ENCODE assay signal across 1 cellular context in the genomic region with DNA sequence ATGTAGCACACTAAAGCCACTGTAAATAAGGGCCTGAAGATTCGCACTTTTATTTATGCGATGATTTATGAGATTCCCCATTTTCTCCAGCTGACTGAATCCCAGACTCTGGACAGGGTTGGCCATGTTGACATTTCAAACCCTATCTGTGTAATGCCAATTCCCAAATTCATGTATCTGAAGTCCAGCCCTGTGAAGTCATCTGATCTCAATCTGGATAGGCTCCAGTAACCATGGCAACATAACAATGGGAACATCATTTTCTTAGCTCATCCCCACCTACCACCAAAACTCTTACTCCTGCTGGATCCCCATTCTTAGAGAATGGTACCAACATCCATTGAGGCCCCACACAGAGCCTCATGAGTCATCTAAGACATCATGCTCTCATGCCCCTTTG.
TF ChIP-seq lines count a peak whose summit lies in the region.

No MANE protein-coding gene starts in this region.

TF ChIP-seq in HepG2, 621 proteins besides CTCF, POLR2A, EP300 and RAD21:
- TF ChIP-seq, protein P1, sequence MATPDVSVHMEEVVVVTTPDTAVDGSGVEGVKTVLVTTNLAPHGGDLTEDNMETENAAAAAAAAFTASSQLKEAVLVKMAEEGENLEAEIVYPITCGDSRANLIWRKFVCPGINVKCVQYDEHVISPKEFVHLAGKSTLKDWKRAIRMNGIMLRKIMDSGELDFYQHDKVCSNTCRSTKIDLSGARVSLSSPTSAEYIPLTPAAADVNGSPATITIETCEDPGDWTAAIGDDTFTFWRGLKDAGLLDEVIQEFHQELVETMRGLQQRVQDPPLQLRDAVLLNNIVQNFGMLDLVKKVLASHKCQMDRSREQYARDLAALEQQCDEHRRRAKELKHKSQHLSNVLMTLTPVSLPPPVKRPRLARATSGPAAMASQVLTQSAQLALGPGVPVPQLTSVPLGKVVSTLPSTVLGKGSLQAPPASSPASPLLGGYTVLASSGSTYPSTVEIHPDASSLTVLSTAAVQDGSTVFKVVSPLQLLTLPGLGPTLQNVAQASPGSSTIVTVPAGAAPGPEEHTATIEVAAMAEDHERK (CRISPR knock-in tag; IDR thresholded peaks at IDR 0.05; ENCODE audit: low read depth): no peak
- TF ChIP-seq, protein P2, sequence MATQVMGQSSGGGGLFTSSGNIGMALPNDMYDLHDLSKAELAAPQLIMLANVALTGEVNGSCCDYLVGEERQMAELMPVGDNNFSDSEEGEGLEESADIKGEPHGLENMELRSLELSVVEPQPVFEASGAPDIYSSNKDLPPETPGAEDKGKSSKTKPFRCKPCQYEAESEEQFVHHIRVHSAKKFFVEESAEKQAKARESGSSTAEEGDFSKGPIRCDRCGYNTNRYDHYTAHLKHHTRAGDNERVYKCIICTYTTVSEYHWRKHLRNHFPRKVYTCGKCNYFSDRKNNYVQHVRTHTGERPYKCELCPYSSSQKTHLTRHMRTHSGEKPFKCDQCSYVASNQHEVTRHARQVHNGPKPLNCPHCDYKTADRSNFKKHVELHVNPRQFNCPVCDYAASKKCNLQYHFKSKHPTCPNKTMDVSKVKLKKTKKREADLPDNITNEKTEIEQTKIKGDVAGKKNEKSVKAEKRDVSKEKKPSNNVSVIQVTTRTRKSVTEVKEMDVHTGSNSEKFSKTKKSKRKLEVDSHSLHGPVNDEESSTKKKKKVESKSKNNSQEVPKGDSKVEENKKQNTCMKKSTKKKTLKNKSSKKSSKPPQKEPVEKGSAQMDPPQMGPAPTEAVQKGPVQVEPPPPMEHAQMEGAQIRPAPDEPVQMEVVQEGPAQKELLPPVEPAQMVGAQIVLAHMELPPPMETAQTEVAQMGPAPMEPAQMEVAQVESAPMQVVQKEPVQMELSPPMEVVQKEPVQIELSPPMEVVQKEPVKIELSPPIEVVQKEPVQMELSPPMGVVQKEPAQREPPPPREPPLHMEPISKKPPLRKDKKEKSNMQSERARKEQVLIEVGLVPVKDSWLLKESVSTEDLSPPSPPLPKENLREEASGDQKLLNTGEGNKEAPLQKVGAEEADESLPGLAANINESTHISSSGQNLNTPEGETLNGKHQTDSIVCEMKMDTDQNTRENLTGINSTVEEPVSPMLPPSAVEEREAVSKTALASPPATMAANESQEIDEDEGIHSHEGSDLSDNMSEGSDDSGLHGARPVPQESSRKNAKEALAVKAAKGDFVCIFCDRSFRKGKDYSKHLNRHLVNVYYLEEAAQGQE (IDR thresholded peaks at IDR 0.05; ENCODE audit: borderline replicate concordance in 1 of 2, low read depth in 1 of 2, low read length in 2 of 2): no peak
- TF ChIP-seq ZFP36L2 (CRISPR knock-in tag; IDR thresholded peaks at IDR 0.05) (no peak), RFX1 (IDR thresholded peaks at IDR 0.05) (peak; percentile 53; the same call in 1 of the 2 replicates)
